ENCODE assay signal across 15 cellular contexts in genomic region chr19:42635233-42635539, GRCh38. TPM values are rescaled to one million over a fixed set of nuclear protein-coding genes. Genes with fewer than 3 reads are reported as not detected.
DNase-seq lines count a peak whose midpoint lies in the region; ATAC-seq, FAIRE-seq and TF ChIP-seq lines count a peak whose summit lies in the region.
"Had no signal": no experiment of that assay in that cellular context is flagged by ENCODE, and none has a peak within 500 bp of the region (broad histone marks: within the 10 kb centered on the region; RNA-seq: fewer than 3 reads in every experiment).

No MANE protein-coding gene starts in this region.

- H2AFZ ChIP-seq in mammary epithelial cell (ENCODE audit: low read depth, low read length) = peak overlapping the region; percentile 60
- peak overlapping the region; percentile 61; the same call in 1 of the 2 replicates for H2AFZ ChIP-seq in KMS-11 (ENCODE audit: low read depth)

- WGBS in mammary epithelial cell (ENCODE audit: low coverage, missing lambda C conversion rate) = 67% methylated on average over 1 of the region's 1 CpG
- 92% methylated on average over 1 of the region's 1 CpG for WGBS in pancreas, 2 donors

- no peak for FAIRE-seq in pancreas (lab: Jason Lieb, UNC)

- H3K27me3 ChIP-seq in mammary epithelial cell (ENCODE audit: insufficient read depth, low read length) (peaks cover 2% of the 10 kb centered on the region), breast epithelium (no peaks in the 10 kb centered on the region), KMS-11 (ENCODE audit: insufficient read depth, low read depth) (no peaks in the 10 kb centered on the region), RWPE2 (ENCODE audit: insufficient read depth, poor library complexity, severe bottlenecking) (no peaks in the 10 kb centered on the region), pancreas (no peaks in the 10 kb centered on the region), right atrium auricular region (no peaks in the 10 kb centered on the region)

- H4K20me1 ChIP-seq in mammary epithelial cell (ENCODE audit: insufficient read depth, low read length) (no peaks in the 10 kb centered on the region), KMS-11 (ENCODE audit: insufficient read depth) (no peaks in the 10 kb centered on the region)

- H3K9me3 ChIP-seq in mammary epithelial cell (replicated peaks; ENCODE audit: insufficient read depth, low read length) (no peaks in the 10 kb centered on the region), breast epithelium (no peaks in the 10 kb centered on the region), RWPE2 (ENCODE audit: severe bottlenecking) (no peaks in the 10 kb centered on the region), pancreas (no peaks in the 10 kb centered on the region), right atrium auricular region (no peaks in the 10 kb centered on the region)
- H3K9me3 ChIP-seq: HAP-1 had no signal

- H3K4me2 ChIP-seq in mammary epithelial cell (ENCODE audit: insufficient read depth, low read depth, low read length) = no peak overlapping the region
- H3K4me2 ChIP-seq in KMS-11 = no peak overlapping the region

- no peak for ATAC-seq in RWPE2 (ENCODE audit: low read depth)
- ATAC-seq in pancreas = peak in 3 of 4 donors; percentile 28 to 42 (median 28)
- ATAC-seq in GM19463 (IDR thresholded peaks at IDR 0.05; ENCODE audit: unreplicated experiment) = no peak

- H3K36me3 ChIP-seq in mammary epithelial cell (ENCODE audit: insufficient read depth, low read length) (no peaks in the 10 kb centered on the region), breast epithelium (no peaks in the 10 kb centered on the region), KMS-11 (ENCODE audit: insufficient read depth) (no peaks in the 10 kb centered on the region), RWPE2 (ENCODE audit: low read depth) (no peaks in the 10 kb centered on the region), pancreas (no peaks in the 10 kb centered on the region), right atrium auricular region (no peaks in the 10 kb centered on the region)
- H3K36me3 ChIP-seq: HAP-1 had no signal

- H3K79me2 ChIP-seq in mammary epithelial cell (ENCODE audit: insufficient read depth, low read length) = no peaks in the 10 kb centered on the region
- H3K79me2 ChIP-seq in KMS-11 (ENCODE audit: insufficient read depth, low read depth) = no peaks in the 10 kb centered on the region

- H3K4me3 ChIP-seq in mammary epithelial cell (replicated peaks in 1 of 3; ENCODE audit: insufficient read depth in 1 of 3, low read depth in 2 of 3, low read length in 3 of 3) (no peak overlapping the region), breast epithelium (no peak overlapping the region), KMS-11 (IDR thresholded peaks at IDR 0.05; ENCODE audit: insufficient read depth, low read depth, low read length) (no peak overlapping the region), RWPE2 (ENCODE audit: severe bottlenecking) (no peak overlapping the region), pancreas (no peak overlapping the region), right atrium auricular region (no peak overlapping the region)
- H3K4me3 ChIP-seq: HAP-1 had no signal

- dilution Hi-C loops in mammary epithelial cell (cut with HindIII; ENCODE audit: low sequenced_read_pairs) = no loop called here

- H3K27ac ChIP-seq in mammary epithelial cell (ENCODE audit: insufficient read depth, low read depth, low read length) (no peak overlapping the region), breast epithelium (no peak overlapping the region), KMS-11 (no peak overlapping the region), RWPE2 (ENCODE audit: poor library complexity, severe bottlenecking) (no peak overlapping the region), pancreas (no peak overlapping the region), right atrium auricular region (no peak overlapping the region)

- no peak for TF ChIP-seq POLR2A in breast epithelium (IDR thresholded peaks at IDR 0.05)

- no peak for TF ChIP-seq CTCF in mammary epithelial cell (conservative IDR thresholded peaks at IDR 0.05 in 1 of 2, IDR thresholded peaks at IDR 0.05 in 1 of 2; ENCODE audit: extremely low read depth in 1 of 2, insufficient read depth in 1 of 2, low read depth in 1 of 2, low read length in 2 of 2)
- TF ChIP-seq CTCF in breast epithelium (IDR thresholded peaks at IDR 0.05) = peak in 1 of 3 donors; percentile 4
- TF ChIP-seq CTCF in KMS-11 (conservative IDR thresholded peaks at IDR 0.05; ENCODE audit: low read depth, low read length) = no peak; the same call in none of the 2 replicates
- TF ChIP-seq CTCF in RWPE2 (IDR thresholded peaks at IDR 0.05; ENCODE audit: poor library complexity, severe bottlenecking) = peak; percentile 54
- TF ChIP-seq CTCF in pancreas (IDR thresholded peaks at IDR 0.05) = no peak
- no peak for TF ChIP-seq CTCF in right atrium auricular region (IDR thresholded peaks at IDR 0.05)

- intact Hi-C loops in mammary epithelial cell (cut with micrococcal nuclease) (loop anchor here (1.0 to 5.0 kb wide), 3 partner anchors 47 to 156 kb away; no protein-coding TSS in a partner anchor), breast epithelium (cut with DNase I; ENCODE audit: low total_unique reads) (no loop called here), pancreas (cut with DNase I) (no loop called here)

- no TSS peak for BruUV-seq in mammary epithelial cell (replicated peaks; lab: Mats Ljungman, UMichigan)

- in situ Hi-C loops in mammary epithelial cell (cut with MboI; ENCODE audit: low sequenced_read_pairs in 2 of 2) = no loop called here

- CTCF ChIA-PET in mammary epithelial cell (lab: Charles Lee; ENCODE audit: low non-redundant PET) = interaction anchor here (0.6 kb wide), 1 partner anchor 1643 kb away, joined by 4 read pairs; no protein-coding TSS in a partner anchor

- H3K4me1 ChIP-seq in mammary epithelial cell (ENCODE audit: insufficient read depth, low read length) (no peaks in the 10 kb centered on the region), breast epithelium (no peaks in the 10 kb centered on the region), KMS-11 (ENCODE audit: low read depth, poor library complexity, severe bottlenecking) (no peaks in the 10 kb centered on the region), RWPE2 (ENCODE audit: insufficient read depth, poor library complexity, severe bottlenecking) (no peaks in the 10 kb centered on the region), pancreas (no peaks in the 10 kb centered on the region), right atrium auricular region (no peaks in the 10 kb centered on the region)
- H3K4me1 ChIP-seq: HAP-1 had no signal

- H3K9ac ChIP-seq in mammary epithelial cell (ENCODE audit: insufficient read depth, low read length) = no peak overlapping the region
- no peak overlapping the region for H3K9ac ChIP-seq in KMS-11

- no peak for DNase-seq in mammary epithelial cell
- DNase-seq in breast epithelium (ENCODE audit: low spot score in 2 of 2) = no peak
- no peak for DNase-seq in RWPE2 (ENCODE audit: low spot score)
- peak in 1 of 6 donors; percentile 20 for DNase-seq in pancreas
- DNase-seq in retina = no peak
- DNase-seq in right atrium auricular region (ENCODE audit: low spot score) = no peak
- DNase-seq: CD8-positive, alpha-beta memory T cell; GF-D8; NCI-H2227 treated with DMSO at 0.1 percent for 48 hours; Right ventricle myocardium superior had no signal

RNA-seq across cellular contexts. Expression of gene CEACAM8, which starts 40.5 kb away (rescaled TPM):
- not detected for total RNA-seq in mammary epithelial cell
- not detected for polyA plus RNA-seq in mammary epithelial cell
- not detected for polyA minus RNA-seq in mammary epithelial cell
- total RNA-seq in breast epithelium = not detected
- not detected for total RNA-seq in pancreas
- polyA plus RNA-seq in pancreas = not detected
- total RNA-seq in right atrium auricular region = not detected
- total RNA-seq: CD8-positive, alpha-beta memory T cell; HT1080; Right ventricle myocardium superior had no signal
- polyA plus RNA-seq: CD8-positive, alpha-beta memory T cell; IgD-negative memory B cell had no signal

Comparison
In these comparisons a context has a peak if more than half of its experiments do, and no peak if none do; other contexts are left out.
1. ATAC-seq: peak in pancreas (3 of 4); none in RWPE2 (single experiment) and GM19463 (single experiment).